ENCODE assay signal across 30 cellular contexts in genomic region chr14:35231207-35231755, GRCh38.
DNase-seq lines count a peak whose midpoint lies in the region; ATAC-seq and TF ChIP-seq lines count a peak whose summit lies in the region.
"Had no signal": no experiment of that assay in that cellular context is flagged by ENCODE, and none has a peak within 500 bp of the region (broad histone marks: within the 10 kb centered on the region; RNA-seq: fewer than 3 reads in every experiment).

No MANE protein-coding gene starts in this region.

- H3K36me3 Mint-ChIP-seq in activated CD8-positive, alpha-beta memory T cell treated with anti-CD3 and anti-CD28 coated beads, Interleukin-2, amount 10 ng/mL, durations not matched to agents 7 days and 5 days = peaks cover 6% of the 10 kb centered on the region
- no peaks in the 10 kb centered on the region for H3K36me3 Mint-ChIP-seq in effector memory CD8-positive, alpha-beta T cell (ENCODE audit: insufficient read depth)

- no peak for TF ChIP-seq CTCF in LNCaP clone FGC (IDR thresholded peaks at IDR 0.05; ENCODE audit: control insufficient read depth, extremely low read depth, insufficient read depth)

- no peak for DNase-seq in activated CD8-positive, alpha-beta memory T cell treated with anti-CD3 and anti-CD28 coated beads, Interleukin-2, amount 10 ng/mL, durations not matched to agents 7 days and 5 days
- no peak for DNase-seq in activated CD8-positive, alpha-beta memory T cell treated with anti-CD3 and anti-CD28 coated beads, Interleukin-2, amount 50 U/mL, for 48 hours
- DNase-seq in LNCaP clone FGC (ENCODE audit: low read depth) (peak; percentile 42), NCI-H187 (lab: John Stamatoyannopoulos, UW) (no peak), SIG-M5 (lab: John Stamatoyannopoulos, UW) (no peak)
- no peak for DNase-seq in effector memory CD8-positive, alpha-beta T cell
- DNase-seq in stimulated activated CD4-positive, alpha-beta T cell treated with anti-CD3 and anti-CD28 coated beads, Interleukin-4, amount 100 ng/mL, for 1 hour = no peak
- DNase-seq: activated B cell treated with CpG ODN at 0.5 μM for 24 hours; activated CD4-positive, alpha-beta T cell treated with anti-CD3 and anti-CD28 coated beads, Interleukin-2, amount 50 U/mL, for 4 hours; activated CD8-positive, alpha-beta memory T cell treated with anti-CD3 and anti-CD28 coated beads, Interleukin-2, amount 50 U/mL, for 4 hours; amygdala; brain microvascular endothelial cell; Caco-2; DMS79; HCEC 1CT; hypothalamus; left cardiac atrium; NCI-H1048; NCI-H2029; NCI-H226; NCI-H774; nucleus accumbens; right lobe of liver; stimulated activated CD4-positive, alpha-beta T cell treated with anti-CD3 and anti-CD28 coated beads, Interleukin-2, amount 100 ng/mL, for 48 hours; tibial artery had no signal

- H3K4me3 ChIP-seq in LNCaP clone FGC (ENCODE audit: low read depth, low read length) = no peak overlapping the region
- H3K4me3 ChIP-seq: lung, right lobe of liver, SJSA1, tibial artery had no signal

- peak overlapping the region; percentile 48 for H3K27ac Mint-ChIP-seq in activated CD8-positive, alpha-beta memory T cell treated with anti-CD3 and anti-CD28 coated beads, Interleukin-2, amount 10 ng/mL, durations not matched to agents 7 days and 5 days
- H3K27ac Mint-ChIP-seq in effector memory CD8-positive, alpha-beta T cell = peak overlapping the region in 1 of 2 donors; percentile 5
- H3K27ac Mint-ChIP-seq: activated B cell treated with CpG ODN at 0.5 μM for 24 hours; activated naive CD4-positive, alpha-beta T cell treated with anti-CD3 and anti-CD28 coated beads, Interleukin-2, amount 50 U/mL, for 24 hours; progenitor cell of endocrine pancreas had no signal

- peaks cover 20% of the 10 kb centered on the region for H3K4me1 Mint-ChIP-seq in activated CD8-positive, alpha-beta memory T cell treated with anti-CD3 and anti-CD28 coated beads, Interleukin-2, amount 10 ng/mL, durations not matched to agents 7 days and 5 days
- H3K4me1 Mint-ChIP-seq in effector memory CD8-positive, alpha-beta T cell (ENCODE audit: low read depth in 2 of 2) = peaks cover 13% of the 10 kb centered on the region in 2 donors

- no peaks in the 10 kb centered on the region for H3K27me3 Mint-ChIP-seq in activated CD8-positive, alpha-beta memory T cell treated with anti-CD3 and anti-CD28 coated beads, Interleukin-2, amount 10 ng/mL, durations not matched to agents 7 days and 5 days
- H3K27me3 Mint-ChIP-seq in effector memory CD8-positive, alpha-beta T cell = no peaks in the 10 kb centered on the region
- H3K27me3 Mint-ChIP-seq: activated B cell treated with CpG ODN at 0.5 μM for 24 hours; activated naive CD4-positive, alpha-beta T cell treated with anti-CD3 and anti-CD28 coated beads, Interleukin-2, amount 50 U/mL, for 24 hours; naive thymus-derived CD4-positive, alpha-beta T cell; progenitor cell of endocrine pancreas had no signal

- ATAC-seq in activated CD8-positive, alpha-beta memory T cell treated with anti-CD3 and anti-CD28 coated beads, Interleukin-2, amount 10 ng/mL, durations not matched to agents 7 days and 5 days = peak; percentile 42
- peak; percentile 62 for ATAC-seq in effector memory CD8-positive, alpha-beta T cell (replicated peaks)
- ATAC-seq: left cardiac atrium; naive thymus-derived CD4-positive, alpha-beta T cell; right lobe of liver had no signal

- CTCF ChIA-PET in activated CD8-positive, alpha-beta memory T cell treated with anti-CD3 and anti-CD28 coated beads, Interleukin-2, amount 10 ng/mL, durations not matched to agents 7 days and 5 days (lab: Charles Lee) = interaction anchor here (0.7 to 6.0 kb wide), 14 partner anchors 10 to 191 kb away, joined by 3 to 80 read pairs (median 4); partner anchors contain the start of genes NFKBIA and PSMA6

- no peaks in the 10 kb centered on the region for H3K9me3 Mint-ChIP-seq in activated CD8-positive, alpha-beta memory T cell treated with anti-CD3 and anti-CD28 coated beads, Interleukin-2, amount 10 ng/mL, durations not matched to agents 7 days and 5 days (ENCODE audit: low read depth)
- H3K9me3 Mint-ChIP-seq in effector memory CD8-positive, alpha-beta T cell = no peaks in the 10 kb centered on the region
- H3K9me3 Mint-ChIP-seq: activated B cell treated with CpG ODN at 0.5 μM for 24 hours; activated naive CD4-positive, alpha-beta T cell treated with anti-CD3 and anti-CD28 coated beads, Interleukin-2, amount 50 U/mL, for 24 hours; naive thymus-derived CD4-positive, alpha-beta T cell had no signal

- H3K4me3 Mint-ChIP-seq in activated CD8-positive, alpha-beta memory T cell treated with anti-CD3 and anti-CD28 coated beads, Interleukin-2, amount 10 ng/mL, durations not matched to agents 7 days and 5 days = no peak overlapping the region
- no peak overlapping the region for H3K4me3 Mint-ChIP-seq in effector memory CD8-positive, alpha-beta T cell
- H3K4me3 Mint-ChIP-seq: activated B cell treated with CpG ODN at 0.5 μM for 24 hours; activated naive CD4-positive, alpha-beta T cell treated with anti-CD3 and anti-CD28 coated beads, Interleukin-2, amount 50 U/mL, for 24 hours had no signal
